In the genomic region with DNA sequence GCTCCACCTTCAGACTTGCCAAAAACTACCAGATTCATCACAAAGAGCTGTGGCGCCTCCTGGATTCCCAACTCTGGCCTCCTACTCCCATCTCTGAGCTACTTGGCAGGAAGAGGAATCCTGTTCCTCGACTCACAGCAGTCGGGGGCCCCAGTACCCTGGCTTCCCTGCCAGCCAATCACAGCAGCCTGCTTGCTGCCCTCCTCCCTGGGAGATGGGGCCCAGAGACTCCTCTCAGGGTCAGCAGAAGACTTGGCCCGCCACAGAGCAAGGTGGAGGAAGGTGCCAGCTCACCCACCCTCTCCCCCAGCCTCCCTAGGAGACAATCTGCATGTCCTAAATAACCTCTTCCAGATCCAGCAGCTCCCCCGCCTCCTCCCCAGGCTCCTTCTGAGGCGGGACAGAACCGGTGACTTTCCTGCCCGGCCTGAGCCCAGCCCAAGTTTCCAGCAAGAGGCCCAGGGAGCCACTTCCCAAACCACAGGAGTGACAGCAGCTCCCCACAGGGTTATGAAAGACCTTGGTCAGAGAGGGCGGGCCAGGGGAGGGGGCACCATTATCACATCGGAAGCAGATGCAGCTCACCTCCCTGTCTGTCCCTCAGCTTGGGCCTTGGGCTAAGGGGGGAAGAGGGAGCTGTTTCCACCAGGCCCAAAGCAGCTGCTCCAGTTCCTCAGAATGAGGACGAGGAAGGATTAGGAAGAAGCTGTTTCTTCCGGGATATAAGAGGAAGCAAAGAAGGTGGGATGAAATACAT, we compare ENCODE assay signal across 8 cellular contexts. TPM values are rescaled to one million over a fixed set of nuclear protein-coding genes. Genes with fewer than 3 reads are reported as not detected.
A peak's percentile ranks its signal among the peaks of the same experiment; 100 is the strongest.
DNase-seq lines count a peak whose midpoint lies in the region; ATAC-seq and TF ChIP-seq lines count a peak whose summit lies in the region.

No MANE protein-coding gene starts in this region.

- H3K4me1 Mint-ChIP-seq in GM23338 (peaks cover 39% of the 10 kb centered on the region), type B pancreatic cell (ENCODE audit: unreplicated experiment) (peaks cover 28% of the 10 kb centered on the region)

- peak overlapping the region; percentile 1 for H3K18ac ChIP-seq in mesendoderm (ENCODE audit: low read length)

- H3K36me3 ChIP-seq in GM23338 (ENCODE audit: insufficient read depth) (peaks cover 4% of the 10 kb centered on the region; the same call in 1 of the 2 replicates), colonic mucosa (no peaks in the 10 kb centered on the region), mesendoderm (ENCODE audit: control insufficient read depth, insufficient read depth, low read length) (peaks cover 2% of the 10 kb centered on the region)

- H3K23ac ChIP-seq in mesendoderm (ENCODE audit: low read length): no peak overlapping the region

- H4K5ac ChIP-seq in mesendoderm (ENCODE audit: low read length): no peak overlapping the region

- H3K4me3 ChIP-seq in GM23338 (peak overlapping the region; percentile 98), colonic mucosa (peak overlapping the region; percentile 76), mesendoderm (ENCODE audit: low read length) (no peak overlapping the region)

- peak in 1 of 2 experiments; percentile 32; a peak in 2 of 4 replicates for TF ChIP-seq CTCF in GM23338 (conservative IDR thresholded peaks at IDR 0.05; ENCODE audit: low read depth in 2 of 2)
- no peak for TF ChIP-seq CTCF in colonic mucosa (IDR thresholded peaks at IDR 0.05)
- no peak for TF ChIP-seq CTCF in type B pancreatic cell (conservative IDR thresholded peaks at IDR 0.05)

- H3K79me2 ChIP-seq in GM23338 (replicated peaks; ENCODE audit: insufficient read depth) (0 out of 2 replicates have a peak, but pooled peaks cover 6% of the 10 kb centered on the region), mesendoderm (ENCODE audit: control insufficient read depth, insufficient read depth, low read length) (no peaks in the 10 kb centered on the region)

- DNase-seq in GM23338 (ENCODE audit: low spot score) (peak; percentile 69), SIG-M5 (lab: John Stamatoyannopoulos, UW) (peak; percentile 68), colonic mucosa (no peak), mesendoderm (peak; percentile 93), type B pancreatic cell (ENCODE audit: extremely low spot score, unreplicated experiment) (no peak), kidney glomerular epithelial cell (lab: John Stamatoyannopoulos, UW) (no peak)

- H3K9me3 Mint-ChIP-seq in GM23338 (no peaks in the 10 kb centered on the region), type B pancreatic cell (no peaks in the 10 kb centered on the region)

- H3K27me3 ChIP-seq in GM23338 (ENCODE audit: insufficient read depth) (no peaks in the 10 kb centered on the region), colonic mucosa (no peaks in the 10 kb centered on the region), mesendoderm (ENCODE audit: insufficient read depth, low read length, poor library complexity) (no peaks in the 10 kb centered on the region)

- H4K8ac ChIP-seq in mesendoderm (ENCODE audit: low read depth, low read length): no peak overlapping the region

- H2BK15ac ChIP-seq in mesendoderm (replicated peaks; ENCODE audit: low read depth): no peak overlapping the region

- 0 out of 2 replicates have a peak overlapping the region, but pooled peaks have one; percentile 7 for H2AFZ ChIP-seq in GM23338

- ATAC-seq in GM23338 (peak; percentile 20), GM18511 (IDR thresholded peaks at IDR 0.05; ENCODE audit: unreplicated experiment) (no peak), GM21723 (IDR thresholded peaks at IDR 0.05; ENCODE audit: unreplicated experiment) (no peak)

- no peak overlapping the region for H2AK5ac ChIP-seq in mesendoderm (ENCODE audit: low read length)

- intact Hi-C loops in colonic mucosa (cut with DNase I): loop anchor here (5.0 kb wide), 1 partner anchor 103 kb away; no protein-coding TSS in a partner anchor

- H3K27me3 Mint-ChIP-seq in GM23338 (ENCODE audit: insufficient read depth, low read depth, poor library complexity) (peaks cover 26% of the 10 kb centered on the region), type B pancreatic cell (no peaks in the 10 kb centered on the region)

- H2BK5ac ChIP-seq in mesendoderm (ENCODE audit: low read length): no peak overlapping the region

- H3K4me1 ChIP-seq in GM23338 (ENCODE audit: insufficient read depth) (peaks cover 33% of the 10 kb centered on the region), colonic mucosa (peaks cover 23% of the 10 kb centered on the region), mesendoderm (ENCODE audit: control insufficient read depth, low read depth, low read length) (peaks cover 18% of the 10 kb centered on the region)

- H3K36me3 Mint-ChIP-seq in GM23338 (ENCODE audit: low read depth) (peaks cover 19% of the 10 kb centered on the region), type B pancreatic cell (peaks cover 11% of the 10 kb centered on the region)

- WGBS in mesendoderm (ENCODE audit: extremely low coverage, insufficient coverage, low lambda C conversion rate): no CpG with 5 or more reads among the region's 12 CpGs

- H3K27ac ChIP-seq in GM23338 (ENCODE audit: low read depth) (peak overlapping the region; percentile 87), colonic mucosa (peak overlapping the region; percentile 90), mesendoderm (ENCODE audit: low read depth, low read length) (peak overlapping the region; percentile 18)

- H2BK120ac ChIP-seq in mesendoderm (ENCODE audit: low read depth, low read length): no peak overlapping the region

- H3F3A ChIP-seq in GM23338 (replicated peaks; ENCODE audit: low read depth): peaks cover 47% of the 10 kb centered on the region

- H3K4ac ChIP-seq in mesendoderm (ENCODE audit: low read depth, low read length): no peak overlapping the region

- H3K56ac ChIP-seq in mesendoderm (ENCODE audit: low read length): peak overlapping the region; percentile 91

- H3K4me2 ChIP-seq in GM23338 (peak overlapping the region; percentile 99), mesendoderm (ENCODE audit: low read length) (peak overlapping the region; percentile 70)

- H3K9me2 ChIP-seq in GM23338 (ENCODE audit: insufficient read depth): no peaks in the 10 kb centered on the region

- H3K27ac Mint-ChIP-seq in GM23338 (peak overlapping the region; percentile 59), type B pancreatic cell (peak overlapping the region; percentile 97)

- H3K9ac ChIP-seq in colonic mucosa (ENCODE audit: low read depth in 2 of 2, low read length in 2 of 2) (peak overlapping the region; percentile 37 to 94), mesendoderm (ENCODE audit: low read length) (peak overlapping the region; percentile 42)

- H3K79me1 ChIP-seq in mesendoderm (ENCODE audit: low read length): peaks cover 6% of the 10 kb centered on the region

- H3K4me3 Mint-ChIP-seq in GM23338 (peak overlapping the region; percentile 91), type B pancreatic cell (peak overlapping the region; percentile 98)

- no peaks in the 10 kb centered on the region for H3K9me3 ChIP-seq in colonic mucosa

- peaks cover 18% of the 10 kb centered on the region for H4K20me1 ChIP-seq in GM23338 (replicated peaks; ENCODE audit: insufficient read depth)

TF ChIP-seq in GM23338, 12 proteins besides CTCF, POLR2A, EP300 and RAD21 (continues in another document):
- no peak for TF ChIP-seq ZNF331 (CRISPR knock-in tag; IDR thresholded peaks at IDR 0.05; ENCODE audit: low read depth)

RNA-seq across cellular contexts. Expression of a gene that starts 2.3 kb away (rescaled TPM):
- 24.5 and 30.9 TPM in 2 replicates for total RNA-seq in GM23338 (2014; rRNA removed; shearing (Covaris generic))
- 19.1 and 19.7 TPM in 2 replicates for polyA plus RNA-seq in GM23338 (2016; fragmentation: Nextera tagmentation; extraction: Ambion mirVana)
- total RNA-seq in colonic mucosa: 10 to 100 TPM; 86.2 to 92.3 TPM
- polyA plus RNA-seq in mesendoderm (2013, experiment 1 of 2): 15.1 TPM
- 15.5 TPM for polyA plus RNA-seq in mesendoderm (2013, experiment 2 of 2)
- 60.4 and 172 TPM in 2 replicates for total RNA-seq in type B pancreatic cell (ENCODE audit: low replicate concordance)

RNA-seq across cellular contexts. Expression of a gene that starts 18.0 kb away (rescaled TPM):
- total RNA-seq in GM23338 (2014; rRNA removed; shearing (Covaris generic)): 32.7 and 33.7 TPM in 2 replicates
- polyA plus RNA-seq in GM23338 (2016; fragmentation: Nextera tagmentation; extraction: Ambion mirVana): 30.3 and 35.3 TPM in 2 replicates
- total RNA-seq in colonic mucosa (10 to 100 TPM; 10.4 to 16.4 TPM), type B pancreatic cell (ENCODE audit: low replicate concordance) (32.3 and 36.5 TPM in 2 replicates)
- 37.8 TPM for polyA plus RNA-seq in mesendoderm (2013, experiment 1 of 2)
- polyA plus RNA-seq in mesendoderm (2013, experiment 2 of 2): 36.4 TPM

RNA-seq across cellular contexts. Expression of a gene that starts 18.3 kb away (rescaled TPM):
- total RNA-seq in GM23338 (2014; rRNA removed; shearing (Covaris generic)): 39.3 and 47.2 TPM in 2 replicates
- 18.1 and 20.1 TPM in 2 replicates for polyA plus RNA-seq in GM23338 (2016; fragmentation: Nextera tagmentation; extraction: Ambion mirVana)
- total RNA-seq in colonic mucosa: 10 to 100 TPM; 15.0 to 22.9 TPM
- polyA plus RNA-seq in mesendoderm (2013, experiment 1 of 2): 25.6 TPM
- 24.2 TPM for polyA plus RNA-seq in mesendoderm (2013, experiment 2 of 2)
- 31.8 and 35.7 TPM in 2 replicates for total RNA-seq in type B pancreatic cell (ENCODE audit: low replicate concordance)

RNA-seq across cellular contexts. Expression of a gene that starts 44.1 kb away (rescaled TPM):
- 20.2 and 21.5 TPM in 2 replicates for total RNA-seq in GM23338 (2014; rRNA removed; shearing (Covaris generic))
- 5.3 and 5.9 TPM in 2 replicates for polyA plus RNA-seq in GM23338 (2016; fragmentation: Nextera tagmentation; extraction: Ambion mirVana)
- 1 to 10 TPM; 1.7 to 2.9 TPM for total RNA-seq in colonic mucosa
- 4.9 TPM for polyA plus RNA-seq in mesendoderm (2013, experiment 1 of 2)
- 5.2 TPM for polyA plus RNA-seq in mesendoderm (2013, experiment 2 of 2)
- 2.9 and 13.2 TPM in 2 replicates for total RNA-seq in type B pancreatic cell (ENCODE audit: low replicate concordance)

Comparison
In these comparisons a context has a peak if more than half of its experiments do, and no peak if none do; other contexts are left out.
1. DNase-seq: peak in GM23338 (single experiment), SIG-M5 (single experiment) and mesendoderm (single experiment); none in colonic mucosa (single experiment), type B pancreatic cell (single experiment) and kidney glomerular epithelial cell (single experiment).
2. H3K27ac ChIP-seq: peak in every context shown above with its lines; median percentile 90 in colonic mucosa; 87 in GM23338; 18 in mesendoderm.